25 cellular contexts compared by ENCODE assay signal in the genomic region with DNA sequence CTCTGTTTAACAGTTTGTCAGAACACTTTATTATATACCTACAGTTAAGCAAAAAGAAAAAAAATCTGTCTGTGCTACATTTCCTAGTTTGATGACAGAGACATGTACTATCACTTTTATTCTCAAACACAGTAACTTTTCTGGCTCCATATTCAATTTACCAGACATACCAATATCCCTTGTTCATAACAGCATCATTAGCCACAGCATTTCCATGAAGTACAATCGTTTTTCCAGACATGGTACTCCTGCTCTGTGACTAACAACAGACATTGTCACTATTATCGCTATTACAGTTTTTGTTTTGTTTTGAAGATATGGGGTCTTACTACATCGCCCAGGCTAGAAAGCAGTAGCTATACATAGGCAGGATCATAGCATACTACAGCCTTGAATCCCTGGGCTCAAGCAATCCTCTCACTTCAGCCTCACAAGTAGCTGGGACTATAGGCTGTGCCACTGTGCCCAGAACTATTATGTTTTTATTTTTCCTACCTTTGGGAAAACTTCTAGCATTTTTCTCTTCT. TPM values are rescaled to one million over a fixed set of nuclear protein-coding genes. Genes with fewer than 3 reads are reported as not detected.
A peak's percentile ranks its signal among the peaks of the same experiment; 100 is the strongest.
DNase-seq lines count a peak whose midpoint lies in the region; ATAC-seq and TF ChIP-seq lines count a peak whose summit lies in the region.
"Had no signal": no experiment of that assay in that cellular context is flagged by ENCODE, and none has a peak within 500 bp of the region (broad histone marks: within the 10 kb centered on the region; RNA-seq: fewer than 3 reads in every experiment).

No MANE protein-coding gene starts in this region.

- peak overlapping the region in 5 of 8 donors; percentile 10 to 66 (median 37) for H3K27ac Mint-ChIP-seq in CD8-positive, alpha-beta memory T cell
- H3K27ac Mint-ChIP-seq in immature natural killer cell, result peak overlapping the region; percentile 50 to 88 (median 74)
- peak overlapping the region; percentile 12 for H3K27ac Mint-ChIP-seq in stimulated activated effector memory CD8-positive, alpha-beta T cell treated with anti-CD3 and anti-CD28 coated beads, Interleukin-12 subunit alpha, Interleukin-12 subunit beta, amount 100 ng/mL, for 72 hours
- H3K27ac Mint-ChIP-seq: CD4-positive, alpha-beta T cell had no signal

- no peaks in the 10 kb centered on the region for H4K20me1 ChIP-seq in OCI-LY1 (ENCODE audit: insufficient read depth, low read length)
- H4K20me1 ChIP-seq: BLaER1 had no signal

- peaks cover 0 to 2% of the 10 kb centered on the region in 2 donors for H3K27me3 Mint-ChIP-seq in CD8-positive, alpha-beta memory T cell
- H3K27me3 Mint-ChIP-seq in immature natural killer cell (ENCODE audit: low read depth in 3 of 3), result peaks cover 0 to 2% (median 0%) of the 10 kb centered on the region in 3 donors
- H3K27me3 Mint-ChIP-seq: CD4-positive, alpha-beta T cell had no signal

- no peak for TF ChIP-seq CTCF in OCI-LY1 (IDR thresholded peaks at IDR 0.05; ENCODE audit: low read length)

- H3K4me1 ChIP-seq in CD8-positive, alpha-beta memory T cell (ENCODE audit: insufficient read depth, low read length), result no peaks in the 10 kb centered on the region
- H3K4me1 ChIP-seq in OCI-LY1 (ENCODE audit: insufficient read depth, low read length, severe bottlenecking) (peaks cover 7% of the 10 kb centered on the region), SJCRH30 (no peaks in the 10 kb centered on the region)
- H3K4me1 ChIP-seq: BLaER1, Caco-2 had no signal

- H3K9me2 ChIP-seq in OCI-LY1 (ENCODE audit: low read depth, low read length), result no peaks in the 10 kb centered on the region

- peaks cover 8 to 10% (median 9%) of the 10 kb centered on the region in 3 donors for H3K4me1 Mint-ChIP-seq in CD8-positive, alpha-beta memory T cell
- H3K4me1 Mint-ChIP-seq in immature natural killer cell, result peaks cover 60 to 88% of the 10 kb centered on the region in 2 donors
- H3K4me1 Mint-ChIP-seq in stimulated activated effector memory CD8-positive, alpha-beta T cell treated with anti-CD3 and anti-CD28 coated beads, Interleukin-12 subunit alpha, Interleukin-12 subunit beta, amount 100 ng/mL, for 72 hours, result peaks cover 23% of the 10 kb centered on the region

- ATAC-seq in stimulated activated effector memory CD8-positive, alpha-beta T cell treated with anti-CD3 and anti-CD28 coated beads, Interleukin-12 subunit alpha, Interleukin-12 subunit beta, amount 100 ng/mL, for 72 hours, result peak; percentile 81
- no peak for ATAC-seq in SK-N-SH treated with all-trans-retinoic acid at 6 μM for 48 hours
- ATAC-seq: GM12878, HCT116 had no signal

- H3K4me2 ChIP-seq in OCI-LY1 (ENCODE audit: low read length), result no peak overlapping the region
- H3K4me2 ChIP-seq: BLaER1 had no signal

- H3K9me3 Mint-ChIP-seq in CD8-positive, alpha-beta memory T cell, result no peaks in the 10 kb centered on the region
- H3K9me3 Mint-ChIP-seq in immature natural killer cell, result no peaks in the 10 kb centered on the region
- H3K9me3 Mint-ChIP-seq in stimulated activated effector memory CD8-positive, alpha-beta T cell treated with anti-CD3 and anti-CD28 coated beads, Interleukin-12 subunit alpha, Interleukin-12 subunit beta, amount 100 ng/mL, for 72 hours, result no peaks in the 10 kb centered on the region
- H3K9me3 Mint-ChIP-seq: CD4-positive, alpha-beta T cell had no signal

- peaks cover 5 to 10% (median 8%) of the 10 kb centered on the region in 3 donors for H3K36me3 Mint-ChIP-seq in CD8-positive, alpha-beta memory T cell
- H3K36me3 Mint-ChIP-seq in immature natural killer cell, result peaks cover 8 to 21% (median 13%) of the 10 kb centered on the region in 3 donors
- no peaks in the 10 kb centered on the region for H3K36me3 Mint-ChIP-seq in stimulated activated effector memory CD8-positive, alpha-beta T cell treated with anti-CD3 and anti-CD28 coated beads, Interleukin-12 subunit alpha, Interleukin-12 subunit beta, amount 100 ng/mL, for 72 hours

- peaks cover 57% of the 10 kb centered on the region for H3K79me2 ChIP-seq in OCI-LY1 (ENCODE audit: insufficient read depth, low read length)

- H3F3A ChIP-seq in OCI-LY1 (ENCODE audit: insufficient read depth, low read length), result no peaks in the 10 kb centered on the region; the same call in 1 of the 2 replicates

- no peak overlapping the region for H3K27ac ChIP-seq in CD8-positive, alpha-beta memory T cell (ENCODE audit: low read depth, low read length)
- peak overlapping the region; percentile 14 for H3K27ac ChIP-seq in OCI-LY1 (ENCODE audit: low read depth, low read length, poor library complexity, severe bottlenecking)
- no peak overlapping the region for H3K27ac ChIP-seq in SJCRH30
- H3K27ac ChIP-seq: BLaER1 had no signal

- H3K9ac ChIP-seq in OCI-LY1 (ENCODE audit: low read length), result no peak overlapping the region
- H3K9ac ChIP-seq: BLaER1 had no signal

- CTCF ChIA-PET in CD8-positive, alpha-beta memory T cell (lab: Charles Lee), result no interaction called here

- no peaks in the 10 kb centered on the region for H3K36me3 ChIP-seq in CD8-positive, alpha-beta memory T cell (ENCODE audit: insufficient read depth, low read length)
- H3K36me3 ChIP-seq in OCI-LY1 (ENCODE audit: insufficient read depth, low read length) (peaks cover 66% of the 10 kb centered on the region), SJCRH30 (no peaks in the 10 kb centered on the region; the same call in 1 of the 2 replicates)

- POLR2A ChIA-PET in CD8-positive, alpha-beta memory T cell (lab: Charles Lee), result no interaction called here

- H3K4me3 ChIP-seq in CD8-positive, alpha-beta memory T cell (ENCODE audit: low read length), result no peak overlapping the region
- H3K4me3 ChIP-seq in OCI-LY1 (ENCODE audit: low read depth, low read length, poor library complexity, severe bottlenecking) (no peak overlapping the region), SJCRH30 (no peak overlapping the region)
- H3K4me3 ChIP-seq: BLaER1, GM12878 had no signal

- no peaks in the 10 kb centered on the region for H3K27me3 ChIP-seq in CD8-positive, alpha-beta memory T cell (ENCODE audit: insufficient read depth, low read length, poor library complexity, severe bottlenecking)
- H3K27me3 ChIP-seq in OCI-LY1 (ENCODE audit: insufficient read depth, low read length), result no peaks in the 10 kb centered on the region
- H3K27me3 ChIP-seq in SJCRH30, result no peaks in the 10 kb centered on the region
- H3K27me3 ChIP-seq: BLaER1 had no signal

- DNase-seq in CD8-positive, alpha-beta memory T cell, result no peak
- DNase-seq in immature natural killer cell (no peak), SJCRH30 (no peak)
- DNase-seq in stimulated activated effector memory CD8-positive, alpha-beta T cell treated with anti-CD3 and anti-CD28 coated beads, Interleukin-12 subunit alpha, Interleukin-12 subunit beta, amount 100 ng/mL, for 72 hours (ENCODE audit: low spot score in 2 of 2), result no peak
- DNase-seq in stimulated activated CD4-positive, alpha-beta T cell treated with anti-CD3 and anti-CD28 coated beads, Interleukin-4, amount 100 ng/mL, for 4 hours, result no peak
- DNase-seq: Caco-2; CD4-positive, alpha-beta T cell; EL; GDM1; KBM-7; MV-4-11; NCI-H1105 treated with DMSO at 0.1 percent for 48 hours; NCI-H146; NCI-H1930; NCI-H446; NCI-H526; NCI-H82; NK-92 treated with Interleukin-12 subunit alpha and Interleukin-12 subunit beta, amount 100 ng/mL, for 24 hours; Right ventricle myocardium superior; RPMI8226 had no signal

- no peaks in the 10 kb centered on the region for H3K9me3 ChIP-seq in CD8-positive, alpha-beta memory T cell (ENCODE audit: low read length)
- H3K9me3 ChIP-seq in OCI-LY1 (ENCODE audit: low read length), result no peaks in the 10 kb centered on the region
- 0 out of 2 replicates have a peak, but pooled peaks cover under 1% of the 10 kb centered on the region for H3K9me3 ChIP-seq in SJCRH30 (replicated peaks)
- H3K9me3 ChIP-seq: BLaER1, Caco-2 had no signal

- no peak overlapping the region for H2AFZ ChIP-seq in OCI-LY1 (ENCODE audit: low read length)

- H3K4me3 Mint-ChIP-seq in CD8-positive, alpha-beta memory T cell, result no peak overlapping the region
- peak overlapping the region in 1 of 5 donors; percentile 26 for H3K4me3 Mint-ChIP-seq in immature natural killer cell
- no peak overlapping the region for H3K4me3 Mint-ChIP-seq in stimulated activated effector memory CD8-positive, alpha-beta T cell treated with anti-CD3 and anti-CD28 coated beads, Interleukin-12 subunit alpha, Interleukin-12 subunit beta, amount 100 ng/mL, for 72 hours
- H3K4me3 Mint-ChIP-seq: CD4-positive, alpha-beta T cell had no signal

TF ChIP-seq in SK-N-SH treated with all-trans-retinoic acid at 6 μM for 48 hours, 23 proteins besides CTCF, POLR2A, EP300 and RAD21 (continues in another document):
- TF ChIP-seq PPARA (CRISPR knock-in tag; IDR thresholded peaks at IDR 0.05; ENCODE audit: borderline replicate concordance) (no peak), ISL1 (CRISPR knock-in tag; IDR thresholded peaks at IDR 0.05) (no peak), ZNF70 (CRISPR knock-in tag; IDR thresholded peaks at IDR 0.05) (no peak), CSRNP3 (CRISPR knock-in tag; IDR thresholded peaks at IDR 0.05) (no peak), RARB (CRISPR knock-in tag; IDR thresholded peaks at IDR 0.05) (no peak), ZNF565 (CRISPR knock-in tag; conservative IDR thresholded peaks at IDR 0.05; ENCODE audit: low read depth) (no peak), TOX (CRISPR knock-in tag; IDR thresholded peaks at IDR 0.05; ENCODE audit: borderline replicate concordance) (no peak)

RNA-seq across cellular contexts. Expression of gene TFDP2, which starts 14.5 kb away (rescaled TPM):
- total RNA-seq in CD8-positive, alpha-beta memory T cell, result 10 to 100 TPM; 22.6 to 31.0 TPM
- polyA plus RNA-seq in CD8-positive, alpha-beta memory T cell, result 38.3 TPM
- 100 to 1,000 TPM in 1 of 3 donors, 10 to 100 TPM in 2; 53.5 to 142 (median 96.2) TPM for polyA plus RNA-seq in immature natural killer cell
- 103 and 137 TPM in 2 replicates for total RNA-seq in SJCRH30 (2014; rRNA removed; shearing (Covaris generic))

Comparison
In these comparisons a context has a peak if more than half of its experiments do, and no peak if none do; other contexts are left out.
1. H3K27ac Mint-ChIP-seq: peak in every context shown above with its lines; median percentile 74 in immature natural killer cell; 37 in CD8-positive, alpha-beta memory T cell; 12 in stimulated activated effector memory CD8-positive, alpha-beta T cell treated with anti-CD3 and anti-CD28 coated beads, Interleukin-12 subunit alpha, Interleukin-12 subunit beta, amount 100 ng/mL, for 72 hours.